Comparison of ENCODE assay signal across 26 cellular contexts in the genomic region with DNA sequence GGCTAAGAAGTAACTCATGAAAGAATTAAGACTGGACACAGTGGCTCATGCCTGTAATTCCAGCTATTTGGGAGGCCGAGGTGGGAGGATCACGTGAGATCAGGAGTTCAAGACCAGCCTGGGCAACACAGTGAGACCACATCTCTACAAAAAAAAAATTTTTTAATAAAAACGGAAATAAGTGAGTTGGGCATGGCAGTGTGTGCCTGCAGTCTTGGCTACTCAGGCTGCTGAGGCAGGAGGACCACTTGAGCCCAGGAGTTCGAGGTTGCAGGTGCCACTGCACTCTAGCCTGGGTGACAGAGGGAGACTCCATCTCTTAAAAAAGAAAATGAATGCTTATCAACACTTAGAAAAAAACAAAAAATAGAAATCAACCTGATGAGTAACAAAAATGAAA.
DNase-seq lines count a peak whose midpoint lies in the region; ATAC-seq and TF ChIP-seq lines count a peak whose summit lies in the region.
"Had no signal": no experiment of that assay in that cellular context is flagged by ENCODE, and none has a peak within 500 bp of the region (broad histone marks: within the 10 kb centered on the region; RNA-seq: fewer than 3 reads in every experiment).

No MANE protein-coding gene starts in this region.

- DNase-seq in right atrium auricular region (ENCODE audit: low spot score), result no peak
- DNase-seq in Right ventricle myocardium superior, result no peak
- DNase-seq in esophagus muscularis mucosa (ENCODE audit: extremely low spot score), result no peak
- DNase-seq in prostate gland (ENCODE audit: low spot score), result no peak
- no peak for DNase-seq in immature natural killer cell
- no peak for DNase-seq in activated T-cell treated with anti-CD3 and anti-CD28 coated beads, Interleukin-2, amount 50 U/mL, for 1 hour
- DNase-seq: activated CD4-positive, alpha-beta T cell treated with anti-CD3 and anti-CD28 coated beads for 48 hours; activated CD8-positive, alpha-beta memory T cell treated with anti-CD3 and anti-CD28 coated beads for 24 hours; activated effector memory CD4-positive, alpha-beta T cell treated with anti-CD3 and anti-CD28 coated beads, Interleukin-2, amount 50 U/mL, for 16 hours; brain microvascular endothelial cell; CD8-positive, alpha-beta T cell; hippocampal formation; Karpas-422; mesendoderm; naive thymus-derived CD4-positive, alpha-beta T cell; NCI-H446 treated with DMSO at 0.1 percent for 48 hours; NCI-H82; retina; spleen; WERI-Rb-1 had no signal

- H3K27me3 ChIP-seq in right atrium auricular region (no peaks in the 10 kb centered on the region), esophagus muscularis mucosa (no peaks in the 10 kb centered on the region), prostate gland (replicated peaks; ENCODE audit: insufficient read depth) (no peaks in the 10 kb centered on the region)
- H3K27me3 ChIP-seq: brain microvascular endothelial cell had no signal

- H3K27ac Mint-ChIP-seq in immature natural killer cell, result no peak overlapping the region
- H3K27ac Mint-ChIP-seq: CD8-positive, alpha-beta T cell; naive thymus-derived CD4-positive, alpha-beta T cell; T-helper 2 cell treated with Interferon-gamma antibody and Interleukin-4, amounts not matched to agents 5 μg/mL and 100 μg/mL, for 36 hours had no signal

- intact Hi-C loops in Right ventricle myocardium superior (cut with DNase I) (loop anchor here (5.0 kb wide), 1 partner anchor 63 kb away; no protein-coding TSS in a partner anchor), esophagus muscularis mucosa (cut with DNase I) (no loop called here), prostate gland (cut with DNase I) (no loop called here)

- H3K27me3 Mint-ChIP-seq in immature natural killer cell (ENCODE audit: low read depth in 3 of 3), result peaks cover 0 to 8% (median 0%) of the 10 kb centered on the region in 3 donors

- no peak for TF ChIP-seq CTCF in right atrium auricular region (IDR thresholded peaks at IDR 0.05)
- TF ChIP-seq CTCF in esophagus muscularis mucosa (IDR thresholded peaks at IDR 0.05), result no peak
- no peak for TF ChIP-seq CTCF in prostate gland (IDR thresholded peaks at IDR 0.05)

- peaks cover 0 to 45% of the 10 kb centered on the region in 2 donors for H3K4me1 ChIP-seq in right atrium auricular region
- peaks cover 31 to 73% (median 55%) of the 10 kb centered on the region in 4 donors for H3K4me1 ChIP-seq in esophagus muscularis mucosa
- H3K4me1 ChIP-seq in prostate gland (replicated peaks), result peaks cover 44% of the 10 kb centered on the region

- H3K4me1 Mint-ChIP-seq in immature natural killer cell, result no peaks in the 10 kb centered on the region

- no peaks in the 10 kb centered on the region for H3K36me3 ChIP-seq in right atrium auricular region
- H3K36me3 ChIP-seq in esophagus muscularis mucosa, result no peaks in the 10 kb centered on the region
- no peaks in the 10 kb centered on the region for H3K36me3 ChIP-seq in prostate gland
- H3K36me3 ChIP-seq: brain microvascular endothelial cell, spleen, WERI-Rb-1 had no signal

- ATAC-seq in Right ventricle myocardium superior (ENCODE audit: poor library complexity) (no peak), HG03457 (IDR thresholded peaks at IDR 0.05; ENCODE audit: unreplicated experiment) (no peak), GM18520 (IDR thresholded peaks at IDR 0.05; ENCODE audit: unreplicated experiment) (no peak)
- ATAC-seq: CD8-positive, alpha-beta T cell; left lobe of liver; naive thymus-derived CD4-positive, alpha-beta T cell; SK-N-SH treated with all-trans-retinoic acid at 6 μM for 48 hours had no signal

- no peaks in the 10 kb centered on the region for H3K9me3 Mint-ChIP-seq in immature natural killer cell
- H3K9me3 Mint-ChIP-seq: CD8-positive, alpha-beta T cell; naive thymus-derived CD4-positive, alpha-beta T cell; T-helper 2 cell treated with Interferon-gamma antibody and Interleukin-4, amounts not matched to agents 5 μg/mL and 100 μg/mL, for 36 hours had no signal

- TF ChIP-seq POLR2A in esophagus muscularis mucosa (IDR thresholded peaks at IDR 0.05; ENCODE audit: low read depth) (no peak), prostate gland (IDR thresholded peaks at IDR 0.05) (no peak)

- 92% methylated on average over 4 of the region's 4 CpGs for WGBS in esophagus muscularis mucosa
- 70% methylated on average over 4 of the region's 4 CpGs for WGBS in prostate gland

- no peak for TF ChIP-seq EP300 in esophagus muscularis mucosa (IDR thresholded peaks at IDR 0.05)

- H3K9me3 ChIP-seq in right atrium auricular region, result no peaks in the 10 kb centered on the region
- H3K9me3 ChIP-seq in esophagus muscularis mucosa, result no peaks in the 10 kb centered on the region
- no peaks in the 10 kb centered on the region for H3K9me3 ChIP-seq in prostate gland
- H3K9me3 ChIP-seq: spleen had no signal

- H3K4me3 ChIP-seq in right atrium auricular region (no peak overlapping the region), esophagus muscularis mucosa (no peak overlapping the region), prostate gland (no peak overlapping the region)
- H3K4me3 ChIP-seq: spleen had no signal

- H3K4me3 Mint-ChIP-seq in immature natural killer cell, result no peak overlapping the region
- H3K4me3 Mint-ChIP-seq: CD8-positive, alpha-beta T cell; naive thymus-derived CD4-positive, alpha-beta T cell; T-helper 2 cell treated with Interferon-gamma antibody and Interleukin-4, amounts not matched to agents 5 μg/mL and 100 μg/mL, for 36 hours had no signal

- H3K27ac ChIP-seq in right atrium auricular region, result peak overlapping the region; percentile 86 to 94
- peak overlapping the region; percentile 76 to 79 (median 78) for H3K27ac ChIP-seq in esophagus muscularis mucosa (replicated peaks in 1 of 4)
- H3K27ac ChIP-seq in prostate gland, result peak overlapping the region; percentile 84 to 92
- H3K27ac ChIP-seq: brain microvascular endothelial cell, HL-60, spleen, WERI-Rb-1 had no signal

- no peaks in the 10 kb centered on the region for H3K36me3 Mint-ChIP-seq in immature natural killer cell
- H3K36me3 Mint-ChIP-seq: CD8-positive, alpha-beta T cell; naive thymus-derived CD4-positive, alpha-beta T cell had no signal
